ENCODE assay signal across 8 cellular contexts in the genomic region with DNA sequence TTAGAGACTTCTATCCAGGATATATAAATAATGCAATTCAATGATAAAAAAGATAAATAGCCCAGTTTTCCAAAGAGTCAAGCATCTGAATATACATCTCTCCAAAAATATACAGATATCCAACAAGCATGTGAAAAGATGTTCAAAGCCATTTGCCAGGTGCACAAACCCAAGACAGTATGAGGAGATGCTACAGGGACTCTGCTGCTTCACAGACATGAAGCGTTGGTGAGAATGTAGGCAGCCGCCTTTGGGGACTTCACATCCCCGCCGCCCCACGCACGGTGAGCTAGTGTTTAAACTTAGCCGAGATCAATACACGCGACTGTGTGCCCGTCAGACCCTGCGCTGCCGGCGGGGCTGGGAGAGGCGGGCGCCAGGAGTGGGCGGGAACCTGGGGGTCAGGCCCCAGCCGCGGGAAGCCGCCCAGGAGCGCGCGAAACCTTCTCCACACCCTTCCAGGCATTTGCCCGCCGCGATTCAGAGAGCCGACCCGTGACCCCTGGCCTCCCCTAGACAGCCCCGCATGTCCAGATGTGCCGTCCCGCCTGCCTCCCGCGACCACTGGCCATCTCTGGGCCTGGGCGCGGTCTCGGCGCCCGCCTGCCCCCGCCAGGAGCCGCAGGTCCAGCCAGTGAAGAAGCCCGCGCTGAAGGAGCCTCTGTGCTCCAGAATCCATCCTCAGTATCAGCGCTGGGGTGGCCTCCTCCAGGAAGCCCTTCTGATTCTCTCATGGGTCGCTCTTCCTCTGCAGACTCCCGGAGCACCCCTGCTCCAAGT. TPM values are rescaled to one million over a fixed set of nuclear protein-coding genes. Genes with fewer than 3 reads are reported as not detected.
DNase-seq lines count a peak whose midpoint lies in the region; ATAC-seq and TF ChIP-seq lines count a peak whose summit lies in the region.

No MANE protein-coding gene starts in this region.

- no peak for TF ChIP-seq POLR2A in heart left ventricle (IDR thresholded peaks at IDR 0.05)

- no peaks in the 10 kb centered on the region for H3K9me3 ChIP-seq in heart left ventricle

- H3K4me1 Mint-ChIP-seq in activated CD4-positive, alpha-beta memory T cell treated with anti-CD3 and anti-CD28 coated beads for 36 hours (ENCODE audit: low read depth): peaks cover 14% of the 10 kb centered on the region

- peaks cover 31% of the 10 kb centered on the region for H3K27me3 Mint-ChIP-seq in activated CD4-positive, alpha-beta memory T cell treated with anti-CD3 and anti-CD28 coated beads for 36 hours

- CTCF ChIA-PET in activated CD4-positive, alpha-beta memory T cell treated with anti-CD3 and anti-CD28 coated beads for 36 hours (lab: Charles Lee): no interaction called here

- no peak overlapping the region for H3K27ac Mint-ChIP-seq in activated CD4-positive, alpha-beta memory T cell treated with anti-CD3 and anti-CD28 coated beads for 36 hours

- H3K27me3 ChIP-seq in heart left ventricle: peaks cover 0 to 46% (median 34%) of the 10 kb centered on the region in 9 donors

- H3K36me3 Mint-ChIP-seq in activated CD4-positive, alpha-beta memory T cell treated with anti-CD3 and anti-CD28 coated beads for 36 hours: no peaks in the 10 kb centered on the region

- no peaks in the 10 kb centered on the region for H3K9me3 Mint-ChIP-seq in activated CD4-positive, alpha-beta memory T cell treated with anti-CD3 and anti-CD28 coated beads for 36 hours

- H3K27ac ChIP-seq in heart left ventricle: peak overlapping the region in 1 of 12 donors; percentile 19

- no peak for TF ChIP-seq CTCF in heart left ventricle (IDR thresholded peaks at IDR 0.05)

- H3K36me3 ChIP-seq in heart left ventricle: no peaks in the 10 kb centered on the region

- H3K4me1 ChIP-seq in heart left ventricle: peaks cover 0 to 45% (median 17%) of the 10 kb centered on the region in 12 donors

- peak; percentile 11 for ATAC-seq in GM19468 (IDR thresholded peaks at IDR 0.05; ENCODE audit: extremely low read depth, unreplicated experiment)
- peak; percentile 26 for ATAC-seq in HG03521 (IDR thresholded peaks at IDR 0.05; ENCODE audit: unreplicated experiment)
- peak in 3 of 4 donors; percentile 27 to 52 (median 39) for ATAC-seq in heart left ventricle
- ATAC-seq in sciatic nerve: peak; percentile 5

- peak overlapping the region; percentile 30 to 75 (median 47) for H3K4me3 ChIP-seq in heart left ventricle

- 0 to 2% (median 2%) methylated on average over 11 to 44 of the region's 44 CpGs for WGBS in heart left ventricle, 4 donors

- POLR2A ChIA-PET in activated CD4-positive, alpha-beta memory T cell treated with anti-CD3 and anti-CD28 coated beads for 36 hours (lab: Charles Lee): no interaction called here

- H3K4me3 Mint-ChIP-seq in activated CD4-positive, alpha-beta memory T cell treated with anti-CD3 and anti-CD28 coated beads for 36 hours: peak overlapping the region; percentile 66

- intact Hi-C loops in activated CD4-positive, alpha-beta memory T cell treated with anti-CD3 and anti-CD28 coated beads for 36 hours (cut with micrococcal nuclease): no loop called here
- intact Hi-C loops in heart left ventricle (cut with DNase I) (loop anchor here in 1 of 10 donors (10.0 kb wide), 1 partner anchor 68 kb away; no protein-coding TSS in a partner anchor), sciatic nerve (cut with DNase I) (no loop called here)

- DNase-seq in G401 (ENCODE audit: low spot score) (peak; percentile 54), heart left ventricle (peak in 1 of 5 donors; percentile 41), sciatic nerve (ENCODE audit: low spot score) (no peak), foreskin melanocyte (no peak), dedifferentiated amniotic fluid mesenchymal stem cell (ENCODE audit: extremely low spot score) (no peak)
- DNase-seq in activated CD4-positive, alpha-beta memory T cell treated with anti-CD3 and anti-CD28 coated beads for 36 hours: peak; percentile 38

- in situ Hi-C loops in G401 (cut with HindIII; ENCODE audit: low sequenced_read_pairs): no loop called here

RNA-seq across cellular contexts. Expression of gene ALOX5, which starts 0.8 kb away (rescaled TPM):
- not detected in 2 replicates for total RNA-seq in G401 (2014; rRNA removed; shearing (Covaris generic))
- 1 to 10 TPM; 1.1 to 1.3 TPM for total RNA-seq in activated CD4-positive, alpha-beta memory T cell treated with anti-CD3 and anti-CD28 coated beads for 36 hours
- 10 to 100 TPM in 3 of 9 donors, 1 to 10 TPM in 6; 1.3 to 36.1 (median 5.8) TPM for total RNA-seq in heart left ventricle
- polyA plus RNA-seq in heart left ventricle: 1 to 10 TPM; 3.4 to 6.1 TPM
- 33.7 TPM for total RNA-seq in sciatic nerve

RNA-seq across cellular contexts. Expression of gene OR13A1, which starts 57.8 kb away (rescaled TPM):
- total RNA-seq in G401 (2014; rRNA removed; shearing (Covaris generic)): not detected in 2 replicates
- total RNA-seq in activated CD4-positive, alpha-beta memory T cell treated with anti-CD3 and anti-CD28 coated beads for 36 hours: not detected
- total RNA-seq in heart left ventricle: under 1 TPM in 2 of 9 donors, not detected in 7; 0.10 to 0.16 TPM
- under 1 TPM in 1 of 2 donors, not detected in 1; 0.04 TPM for polyA plus RNA-seq in heart left ventricle
- total RNA-seq in sciatic nerve: not detected

Comparison
In these comparisons a context has a peak if more than half of its experiments do, and no peak if none do; other contexts are left out.
1. DNase-seq: peak in G401 (single experiment) and activated CD4-positive, alpha-beta memory T cell treated with anti-CD3 and anti-CD28 coated beads for 36 hours (single experiment); none in sciatic nerve (single experiment), foreskin melanocyte (single experiment) and dedifferentiated amniotic fluid mesenchymal stem cell (single experiment).
2. Peak in every context shown above with its lines, with median percentiles within 50 percentile points of each other: ATAC-seq.